Comparison of ENCODE assay signal across 1 cellular context in the genomic region with DNA sequence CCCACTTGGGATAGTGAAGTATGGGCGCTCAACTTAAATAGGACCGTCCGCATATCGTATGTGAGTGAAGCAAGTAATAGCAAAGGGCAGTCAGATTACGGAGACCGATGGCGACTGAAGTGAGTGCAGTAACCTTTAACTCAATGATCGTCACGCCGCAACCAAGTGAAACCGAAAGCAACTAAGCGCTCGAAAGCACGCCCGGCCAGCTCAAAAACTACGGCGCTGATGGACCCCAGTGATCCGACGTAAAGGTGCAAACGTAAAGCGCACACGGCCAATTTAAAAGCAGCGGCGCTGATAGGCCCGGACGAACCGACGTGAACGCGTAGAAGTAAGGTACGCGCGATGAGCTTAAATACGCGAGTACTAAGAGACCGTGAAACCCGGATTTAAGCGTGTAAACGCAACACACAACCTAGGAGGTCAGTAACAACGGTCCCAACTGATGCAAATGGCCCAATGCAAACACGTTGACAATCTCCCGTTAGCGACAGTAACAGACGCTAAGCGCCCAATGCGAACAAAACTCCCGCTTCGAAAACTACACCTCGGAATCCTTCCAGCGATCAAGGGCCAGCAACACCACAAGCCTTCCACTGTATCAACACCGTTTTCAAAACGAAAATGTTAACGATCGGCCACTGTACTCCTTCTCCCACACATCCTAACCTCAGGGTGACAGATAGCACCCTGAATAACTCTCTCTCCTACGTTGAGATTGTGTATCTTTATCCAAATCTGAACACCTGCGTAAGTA.
TF ChIP-seq lines count a peak whose summit lies in the region.

No MANE protein-coding gene starts in this region.

TF ChIP-seq in SK-N-SH treated with all-trans-retinoic acid at 6 μM for 48 hours, 23 proteins besides CTCF, POLR2A, EP300 and RAD21 (continued from another document):
- TF ChIP-seq ZNF70 (CRISPR knock-in tag; IDR thresholded peaks at IDR 0.05) (peak; percentile 96), ZNF8 (CRISPR knock-in tag; IDR thresholded peaks at IDR 0.05) (peak; percentile 96), PPARA (CRISPR knock-in tag; IDR thresholded peaks at IDR 0.05; ENCODE audit: borderline replicate concordance) (peak; percentile 100), ISL1 (CRISPR knock-in tag; IDR thresholded peaks at IDR 0.05) (peak; percentile 56), ZC3H10 (CRISPR knock-in tag; IDR thresholded peaks at IDR 0.05) (peak; percentile 100)
- TF ChIP-seq, protein P1, sequence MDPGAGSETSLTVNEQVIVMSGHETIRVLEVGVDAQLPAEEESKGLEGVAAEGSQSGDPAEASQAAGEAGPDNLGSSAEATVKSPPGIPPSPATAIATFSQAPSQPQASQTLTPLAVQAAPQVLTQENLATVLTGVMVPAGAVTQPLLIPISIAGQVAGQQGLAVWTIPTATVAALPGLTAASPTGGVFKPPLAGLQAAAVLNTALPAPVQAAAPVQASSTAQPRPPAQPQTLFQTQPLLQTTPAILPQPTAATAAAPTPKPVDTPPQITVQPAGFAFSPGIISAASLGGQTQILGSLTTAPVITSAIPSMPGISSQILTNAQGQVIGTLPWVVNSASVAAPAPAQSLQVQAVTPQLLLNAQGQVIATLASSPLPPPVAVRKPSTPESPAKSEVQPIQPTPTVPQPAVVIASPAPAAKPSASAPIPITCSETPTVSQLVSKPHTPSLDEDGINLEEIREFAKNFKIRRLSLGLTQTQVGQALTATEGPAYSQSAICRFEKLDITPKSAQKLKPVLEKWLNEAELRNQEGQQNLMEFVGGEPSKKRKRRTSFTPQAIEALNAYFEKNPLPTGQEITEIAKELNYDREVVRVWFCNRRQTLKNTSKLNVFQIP (CRISPR knock-in tag; IDR thresholded peaks at IDR 0.05; ENCODE audit: borderline replicate concordance, low read depth): peak; percentile 100
- TF ChIP-seq, protein P2, sequence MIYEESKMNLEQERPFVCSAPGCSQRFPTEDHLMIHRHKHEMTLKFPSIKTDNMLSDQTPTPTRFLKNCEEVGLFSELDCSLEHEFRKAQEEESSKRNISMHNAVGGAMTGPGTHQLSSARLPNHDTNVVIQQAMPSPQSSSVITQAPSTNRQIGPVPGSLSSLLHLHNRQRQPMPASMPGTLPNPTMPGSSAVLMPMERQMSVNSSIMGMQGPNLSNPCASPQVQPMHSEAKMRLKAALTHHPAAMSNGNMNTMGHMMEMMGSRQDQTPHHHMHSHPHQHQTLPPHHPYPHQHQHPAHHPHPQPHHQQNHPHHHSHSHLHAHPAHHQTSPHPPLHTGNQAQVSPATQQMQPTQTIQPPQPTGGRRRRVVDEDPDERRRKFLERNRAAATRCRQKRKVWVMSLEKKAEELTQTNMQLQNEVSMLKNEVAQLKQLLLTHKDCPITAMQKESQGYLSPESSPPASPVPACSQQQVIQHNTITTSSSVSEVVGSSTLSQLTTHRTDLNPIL (CRISPR knock-in tag; IDR thresholded peaks at IDR 0.05; ENCODE audit: low read depth): peak; percentile 100
